1 cellular context compared by ENCODE assay signal in the genomic region with DNA sequence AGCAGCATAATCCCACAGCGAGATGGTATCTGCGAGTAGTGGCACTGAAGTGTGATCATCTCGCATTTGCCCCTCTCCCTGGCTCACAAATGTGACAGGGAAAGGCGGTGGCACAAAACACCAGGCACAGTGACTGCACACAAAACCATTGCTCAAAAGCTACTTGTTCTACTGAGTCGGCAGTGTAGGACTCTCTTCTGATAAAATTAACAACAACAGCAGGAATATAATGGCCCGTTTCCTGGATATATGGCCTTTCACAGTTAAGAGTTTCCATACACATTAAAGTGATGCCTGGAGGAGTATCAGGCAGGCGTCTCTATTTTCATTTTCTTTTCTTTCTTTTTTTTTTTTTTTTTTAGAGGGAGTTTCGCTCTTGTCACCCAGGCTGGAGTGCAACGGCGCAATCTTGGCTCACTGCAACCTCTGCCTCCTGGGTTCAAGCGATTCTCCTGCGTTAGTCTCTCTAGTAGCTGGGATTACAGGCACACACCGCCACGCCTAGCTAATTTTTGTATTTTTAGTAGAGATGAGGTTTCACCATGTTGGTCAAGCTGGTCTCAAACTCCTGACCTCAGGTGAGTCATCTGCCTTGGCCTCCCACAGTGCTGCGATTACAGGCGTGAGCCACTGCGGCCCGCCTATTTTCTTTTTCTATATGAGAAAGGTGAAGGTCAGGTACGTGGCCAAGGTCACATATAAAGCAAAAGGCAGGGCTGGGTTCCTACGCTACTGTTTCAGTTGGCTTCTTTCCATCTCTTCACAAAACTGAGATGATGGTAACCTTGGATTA.
TF ChIP-seq lines count a peak whose summit lies in the region.

No MANE protein-coding gene starts in this region.

TF ChIP-seq in GM23338, 12 proteins besides CTCF, POLR2A, EP300 and RAD21 (continued from another document):
- TF ChIP-seq, protein P1, sequence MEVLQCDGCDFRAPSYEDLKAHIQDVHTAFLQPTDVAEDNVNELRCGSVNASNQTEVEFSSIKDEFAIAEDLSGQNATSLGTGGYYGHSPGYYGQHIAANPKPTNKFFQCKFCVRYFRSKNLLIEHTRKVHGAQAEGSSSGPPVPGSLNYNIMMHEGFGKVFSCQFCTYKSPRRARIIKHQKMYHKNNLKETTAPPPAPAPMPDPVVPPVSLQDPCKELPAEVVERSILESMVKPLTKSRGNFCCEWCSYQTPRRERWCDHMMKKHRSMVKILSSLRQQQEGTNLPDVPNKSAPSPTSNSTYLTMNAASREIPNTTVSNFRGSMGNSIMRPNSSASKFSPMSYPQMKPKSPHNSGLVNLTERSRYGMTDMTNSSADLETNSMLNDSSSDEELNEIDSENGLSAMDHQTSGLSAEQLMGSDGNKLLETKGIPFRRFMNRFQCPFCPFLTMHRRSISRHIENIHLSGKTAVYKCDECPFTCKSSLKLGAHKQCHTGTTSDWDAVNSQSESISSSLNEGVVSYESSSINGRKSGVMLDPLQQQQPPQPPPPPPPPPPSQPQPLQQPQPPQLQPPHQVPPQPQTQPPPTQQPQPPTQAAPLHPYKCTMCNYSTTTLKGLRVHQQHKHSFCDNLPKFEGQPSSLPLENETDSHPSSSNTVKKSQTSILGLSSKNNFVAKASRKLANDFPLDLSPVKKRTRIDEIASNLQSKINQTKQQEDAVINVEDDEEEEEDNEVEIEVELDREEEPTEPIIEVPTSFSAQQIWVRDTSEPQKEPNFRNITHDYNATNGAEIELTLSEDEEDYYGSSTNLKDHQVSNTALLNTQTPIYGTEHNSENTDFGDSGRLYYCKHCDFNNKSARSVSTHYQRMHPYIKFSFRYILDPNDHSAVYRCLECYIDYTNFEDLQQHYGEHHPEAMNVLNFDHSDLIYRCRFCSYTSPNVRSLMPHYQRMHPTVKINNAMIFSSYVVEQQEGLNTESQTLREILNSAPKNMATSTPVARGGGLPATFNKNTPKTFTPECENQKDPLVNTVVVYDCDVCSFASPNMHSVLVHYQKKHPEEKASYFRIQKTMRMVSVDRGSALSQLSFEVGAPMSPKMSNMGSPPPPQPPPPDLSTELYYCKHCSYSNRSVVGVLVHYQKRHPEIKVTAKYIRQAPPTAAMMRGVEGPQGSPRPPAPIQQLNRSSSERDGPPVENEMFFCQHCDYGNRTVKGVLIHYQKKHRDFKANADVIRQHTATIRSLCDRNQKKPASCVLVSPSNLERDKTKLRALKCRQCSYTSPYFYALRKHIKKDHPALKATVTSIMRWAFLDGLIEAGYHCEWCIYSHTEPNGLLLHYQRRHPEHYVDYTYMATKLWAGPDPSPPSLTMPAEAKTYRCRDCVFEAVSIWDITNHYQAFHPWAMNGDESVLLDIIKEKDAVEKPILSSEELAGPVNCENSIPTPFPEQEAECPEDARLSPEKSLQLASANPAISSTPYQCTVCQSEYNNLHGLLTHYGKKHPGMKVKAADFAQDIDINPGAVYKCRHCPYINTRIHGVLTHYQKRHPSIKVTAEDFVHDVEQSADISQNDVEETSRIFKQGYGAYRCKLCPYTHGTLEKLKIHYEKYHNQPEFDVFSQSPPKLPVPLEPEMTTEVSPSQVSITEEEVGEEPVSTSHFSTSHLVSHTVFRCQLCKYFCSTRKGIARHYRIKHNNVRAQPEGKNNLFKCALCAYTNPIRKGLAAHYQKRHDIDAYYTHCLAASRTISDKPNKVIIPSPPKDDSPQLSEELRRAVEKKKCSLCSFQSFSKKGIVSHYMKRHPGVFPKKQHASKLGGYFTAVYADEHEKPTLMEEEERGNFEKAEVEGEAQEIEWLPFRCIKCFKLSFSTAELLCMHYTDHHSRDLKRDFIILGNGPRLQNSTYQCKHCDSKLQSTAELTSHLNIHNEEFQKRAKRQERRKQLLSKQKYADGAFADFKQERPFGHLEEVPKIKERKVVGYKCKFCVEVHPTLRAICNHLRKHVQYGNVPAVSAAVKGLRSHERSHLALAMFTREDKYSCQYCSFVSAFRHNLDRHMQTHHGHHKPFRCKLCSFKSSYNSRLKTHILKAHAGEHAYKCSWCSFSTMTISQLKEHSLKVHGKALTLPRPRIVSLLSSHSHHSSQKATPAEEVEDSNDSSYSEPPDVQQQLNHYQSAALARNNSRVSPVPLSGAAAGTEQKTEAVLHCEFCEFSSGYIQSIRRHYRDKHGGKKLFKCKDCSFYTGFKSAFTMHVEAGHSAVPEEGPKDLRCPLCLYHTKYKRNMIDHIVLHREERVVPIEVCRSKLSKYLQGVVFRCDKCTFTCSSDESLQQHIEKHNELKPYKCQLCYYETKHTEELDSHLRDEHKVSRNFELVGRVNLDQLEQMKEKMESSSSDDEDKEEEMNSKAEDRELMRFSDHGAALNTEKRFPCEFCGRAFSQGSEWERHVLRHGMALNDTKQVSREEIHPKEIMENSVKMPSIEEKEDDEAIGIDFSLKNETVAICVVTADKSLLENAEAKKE (CRISPR knock-in tag; IDR thresholded peaks at IDR 0.05): no peak
- no peak for TF ChIP-seq EZH2 (IDR thresholded peaks at IDR 0.05; ENCODE audit: low read depth, unreplicated experiment)
- no peak for TF ChIP-seq ZNF114 (CRISPR knock-in tag; IDR thresholded peaks at IDR 0.05)
- no peak for TF ChIP-seq EZH2phosphoT487 (IDR thresholded peaks at IDR 0.05; ENCODE audit: unreplicated experiment)
- TF ChIP-seq, protein P2, sequence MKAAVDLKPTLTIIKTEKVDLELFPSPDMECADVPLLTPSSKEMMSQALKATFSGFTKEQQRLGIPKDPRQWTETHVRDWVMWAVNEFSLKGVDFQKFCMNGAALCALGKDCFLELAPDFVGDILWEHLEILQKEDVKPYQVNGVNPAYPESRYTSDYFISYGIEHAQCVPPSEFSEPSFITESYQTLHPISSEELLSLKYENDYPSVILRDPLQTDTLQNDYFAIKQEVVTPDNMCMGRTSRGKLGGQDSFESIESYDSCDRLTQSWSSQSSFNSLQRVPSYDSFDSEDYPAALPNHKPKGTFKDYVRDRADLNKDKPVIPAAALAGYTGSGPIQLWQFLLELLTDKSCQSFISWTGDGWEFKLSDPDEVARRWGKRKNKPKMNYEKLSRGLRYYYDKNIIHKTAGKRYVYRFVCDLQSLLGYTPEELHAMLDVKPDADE (IDR thresholded peaks at IDR 0.05): no peak
